7 cellular contexts compared by ENCODE assay signal in the genomic region with DNA sequence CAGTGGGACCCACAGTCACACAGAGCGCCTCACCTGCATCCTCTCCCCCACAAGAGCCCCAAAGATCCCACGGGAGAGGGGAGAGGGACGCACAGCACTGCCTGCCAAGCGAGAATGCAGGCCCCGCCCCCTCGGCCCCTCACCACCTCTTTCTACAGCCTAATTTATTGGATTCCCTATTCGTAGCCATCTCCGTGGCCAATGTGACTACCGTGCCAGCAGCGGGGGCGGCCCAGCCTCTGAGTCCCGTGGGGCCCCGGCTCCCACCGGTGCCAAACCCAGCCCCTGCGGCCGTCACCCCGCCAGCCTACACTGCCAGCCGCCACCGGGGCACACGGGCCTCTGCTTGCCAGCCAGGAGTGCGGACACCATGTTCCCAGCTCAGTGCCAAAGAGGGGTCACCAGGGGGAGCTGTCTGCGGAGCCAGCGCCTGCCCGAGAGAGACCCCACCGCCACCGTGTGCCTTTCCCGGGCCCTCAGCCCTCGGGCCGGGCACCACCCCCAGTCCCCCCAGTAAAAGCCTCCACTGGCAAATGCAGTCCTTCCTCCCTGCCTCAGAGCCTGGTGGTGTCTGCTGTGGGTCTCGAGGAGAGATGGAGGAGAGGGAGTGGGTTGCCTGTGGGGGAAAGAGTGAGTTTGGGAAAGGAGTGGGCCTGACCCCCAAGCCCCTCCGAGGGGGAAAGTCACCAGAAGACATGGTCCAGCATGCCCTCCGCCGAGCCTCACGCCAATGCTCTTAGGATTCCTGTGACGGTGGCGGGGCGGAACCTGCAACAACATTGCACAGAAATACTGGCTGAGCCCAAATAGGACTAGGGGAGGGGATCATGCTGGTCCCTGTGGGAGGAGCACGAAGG. TPM values are rescaled to one million over a fixed set of nuclear protein-coding genes. Genes with fewer than 3 reads are reported as not detected.
DNase-seq lines count a peak whose midpoint lies in the region; ATAC-seq and TF ChIP-seq lines count a peak whose summit lies in the region.
"Had no signal": no experiment of that assay in that cellular context is flagged by ENCODE, and none has a peak within 500 bp of the region (broad histone marks: within the 10 kb centered on the region; RNA-seq: fewer than 3 reads in every experiment).

No MANE protein-coding gene starts in this region.

- TF ChIP-seq CTCF in 22Rv1 (IDR thresholded peaks at IDR 0.05) (no peak), prostate gland (IDR thresholded peaks at IDR 0.05) (no peak)

- DNase-seq in NCI-H1105 (lab: John Stamatoyannopoulos, UW) (peak; percentile 30), prostate gland (ENCODE audit: low spot score) (no peak), OCI-M1 (lab: John Stamatoyannopoulos, UW) (no peak)
- DNase-seq: GOT3 had no signal

- peak overlapping the region; percentile 55 for H3K27ac ChIP-seq in 22Rv1
- H3K27ac ChIP-seq in iPS-18a (ENCODE audit: low read length): no peak overlapping the region
- H3K27ac ChIP-seq in prostate gland: peak overlapping the region in 1 of 2 donors; percentile 56

- WGBS in prostate gland: 8% methylated on average over 30 of the region's 38 CpGs

- H3K4me1 ChIP-seq in iPS-18a (ENCODE audit: control insufficient read depth, low read depth, low read length) (no peaks in the 10 kb centered on the region), prostate gland (replicated peaks) (no peaks in the 10 kb centered on the region)

- no peak for TF ChIP-seq POLR2A in prostate gland (IDR thresholded peaks at IDR 0.05)

- peaks cover 2% of the 10 kb centered on the region for H3K9me3 ChIP-seq in iPS-18a (ENCODE audit: control insufficient read depth, low read depth, low read length)
- H3K9me3 ChIP-seq in prostate gland: no peaks in the 10 kb centered on the region

- H3K9ac ChIP-seq in iPS-18a (ENCODE audit: low read length): no peak overlapping the region

- ATAC-seq in GM18873 (IDR thresholded peaks at IDR 0.05; ENCODE audit: low FRiP score, unreplicated experiment): no peak

- H3K36me3 ChIP-seq in iPS-18a (ENCODE audit: control insufficient read depth, low read depth, low read length) (no peaks in the 10 kb centered on the region), prostate gland (no peaks in the 10 kb centered on the region)

- intact Hi-C loops in prostate gland (cut with DNase I): no loop called here

- H3K27me3 ChIP-seq in iPS-18a (ENCODE audit: control insufficient read depth, insufficient read depth, low read length) (no peaks in the 10 kb centered on the region), prostate gland (replicated peaks; ENCODE audit: insufficient read depth) (no peaks in the 10 kb centered on the region)

- H3K4me3 ChIP-seq in iPS-18a (ENCODE audit: low read length) (peak overlapping the region; percentile 49), prostate gland (no peak overlapping the region)

RNA-seq across cellular contexts. Expression of a gene that starts 19.6 kb away (rescaled TPM):
- 10 to 100 TPM; 20.9 to 52.7 TPM for total RNA-seq in prostate gland

RNA-seq across cellular contexts. Expression of a gene that starts 19.8 kb away (rescaled TPM):
- 10 to 100 TPM in 1 of 2 donors, 1 to 10 TPM in 1; 9.7 to 97.8 TPM for total RNA-seq in prostate gland

RNA-seq across cellular contexts. Expression of a gene that starts 20.3 kb away (rescaled TPM):
- 100 to 1,000 TPM; 144 to 244 TPM for total RNA-seq in prostate gland

RNA-seq across cellular contexts. Expression of a gene that starts 36.4 kb away (rescaled TPM):
- 1 to 10 TPM; 1.4 to 2.7 TPM for total RNA-seq in prostate gland

RNA-seq across cellular contexts. Expression of a gene that starts 49.7 kb away (rescaled TPM):
- total RNA-seq in prostate gland: 100 to 1,000 TPM; 106 to 122 TPM
